Comparison of ENCODE assay signal across 31 cellular contexts in genomic region chrX:38662640-38663039, GRCh38.
"Had no signal": no experiment of that assay in that cellular context is flagged by ENCODE, and none has a peak within 500 bp of the region (broad histone marks: within the 10 kb centered on the region; RNA-seq: fewer than 3 reads in every experiment).

No MANE protein-coding gene starts in this region.

- H3K27me3 ChIP-seq: ascending aorta, cardiac muscle cell, colonic mucosa, heart left ventricle had no signal

- FAIRE-seq: endometrium, endothelial cell of umbilical vein, frontal cortex had no signal

- ATAC-seq: activated CD4-positive, alpha-beta T cell treated with anti-CD3 and anti-CD28 coated beads for 36 hours; activated CD8-positive, alpha-beta memory T cell treated with anti-CD3 and anti-CD28 coated beads, Interleukin-2, amount 10 ng/mL, durations not matched to agents 7 days and 5 days; activated CD8-positive, alpha-beta T cell treated with anti-CD3 and anti-CD28 coated beads, Interleukin-2, amount 10 ng/mL, durations not matched to agents 7 days and 5 days; activated naive CD4-positive, alpha-beta T cell treated with anti-CD3 and anti-CD28 coated beads, Interleukin-2, amount 50 U/mL, for 72 hours; heart left ventricle; T-helper 17 cell had no signal

- H3K4me1 ChIP-seq: ascending aorta, breast epithelium, colonic mucosa, heart left ventricle had no signal

- DNase-seq: activated CD4-positive, alpha-beta memory T cell treated with anti-CD3 and anti-CD28 coated beads for 36 hours; activated CD4-positive, alpha-beta T cell treated with anti-CD3 and anti-CD28 coated beads for 36 hours; activated CD4-positive, alpha-beta T cell treated with anti-CD3 and anti-CD28 coated beads, Interleukin-2, amount 10 ng/mL, durations not matched to agents 24 days and 14 days; activated CD4-positive, CD25-positive, alpha-beta regulatory T cell; activated CD4-positive, CD25-positive, alpha-beta regulatory T cell treated with anti-CD3 and anti-CD28 coated beads, Interleukin-2, amount 50 U/mL, for 72 hours; activated CD8-positive, alpha-beta memory T cell treated with anti-CD3 and anti-CD28 coated beads, Interleukin-2, amount 10 ng/mL, durations not matched to agents 7 days and 5 days; activated CD8-positive, alpha-beta memory T cell treated with anti-CD3 and anti-CD28 coated beads, Interleukin-2, amount 50 U/mL, for 4 hours; activated CD8-positive, alpha-beta T cell treated with anti-CD3 and anti-CD28 coated beads, Interleukin-2, amount 10 ng/mL, durations not matched to agents 7 days and 5 days; activated gamma-delta T cell; activated naive CD4-positive, alpha-beta T cell; activated naive CD4-positive, alpha-beta T cell treated with anti-CD3 and anti-CD28 coated beads, Interleukin-2, amount 10 ng/mL, durations not matched to agents 7 days and 5 days; activated naive CD8-positive, alpha-beta T cell treated with anti-CD3 and anti-CD28 coated beads, Interleukin-2, amount 10 ng/mL, durations not matched to agents 7 days and 5 days; activated T-cell treated with anti-CD3 and anti-CD28 coated beads, Interleukin-2, amount 50 U/mL, for 1 hour; activated T-cell treated with anti-CD3 and anti-CD28 coated beads, Interleukin-2, amount 50 U/mL, for 72 hours; central memory CD4-positive, alpha-beta T cell; cerebellar nuclear complex; colonic mucosa; effector CD8-positive, alpha-beta T cell; glutamatergic neuron; heart left ventricle; T-helper 1 cell; T-helper 17 cell; T1000 had no signal

- H3K27ac ChIP-seq: ascending aorta, breast epithelium, cardiac muscle cell, colonic mucosa, epithelial cell of prostate, heart left ventricle had no signal

- H3K36me3 ChIP-seq: ascending aorta, breast epithelium, cardiac muscle cell, colonic mucosa, heart left ventricle had no signal

- H3K9me3 ChIP-seq: ascending aorta, breast epithelium, colonic mucosa, heart left ventricle had no signal

- H3K4me3 ChIP-seq: ascending aorta, breast epithelium, cardiac muscle cell, colonic mucosa, heart left ventricle had no signal
